In the genomic region with DNA sequence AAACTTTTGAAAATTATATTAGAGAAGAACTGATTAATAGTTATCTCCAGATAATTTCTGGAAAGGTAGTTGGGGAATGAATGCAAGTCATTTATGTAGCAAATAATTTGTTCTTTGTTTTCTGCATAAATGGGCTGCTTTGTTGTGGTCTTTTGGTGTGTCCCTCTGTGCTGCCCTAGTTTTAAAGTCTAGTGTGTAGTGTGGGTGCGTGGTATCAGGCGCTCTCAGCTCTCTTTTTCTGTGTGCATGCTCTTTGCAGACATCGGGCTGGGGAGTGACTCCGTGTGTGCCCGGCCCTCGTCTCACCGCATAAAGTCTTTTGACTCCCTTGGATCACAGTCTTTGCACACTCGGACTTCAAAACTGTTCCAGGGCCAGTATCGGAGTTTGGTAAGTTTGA, we compare ENCODE assay signal across 14 cellular contexts.
DNase-seq lines count a peak whose midpoint lies in the region; ATAC-seq and TF ChIP-seq lines count a peak whose summit lies in the region.
"Had no signal": no experiment of that assay in that cellular context is flagged by ENCODE, and none has a peak within 500 bp of the region (broad histone marks: within the 10 kb centered on the region; RNA-seq: fewer than 3 reads in every experiment).

No MANE protein-coding gene starts in this region.

- no peaks in the 10 kb centered on the region; the same call in 1 of the 2 replicates for H3K9me3 ChIP-seq in AG04450 (ENCODE audit: control insufficient read depth, insufficient read depth, low read length)
- H3K9me3 ChIP-seq in T-helper 17 cell (ENCODE audit: control insufficient read depth, low read length, poor library complexity, severe bottlenecking): no peaks in the 10 kb centered on the region
- no peaks in the 10 kb centered on the region for H3K9me3 ChIP-seq in breast epithelium
- H3K9me3 ChIP-seq: suprapubic skin had no signal

- intact Hi-C loops in breast epithelium (cut with DNase I; ENCODE audit: low total_unique reads): no loop called here

- no peaks in the 10 kb centered on the region for H3K27me3 ChIP-seq in AG04450 (ENCODE audit: control insufficient read depth, insufficient read depth, low read length)
- H3K27me3 ChIP-seq in breast epithelium: no peaks in the 10 kb centered on the region
- H3K27me3 ChIP-seq: suprapubic skin had no signal

- H3K27me3 Mint-ChIP-seq in T-helper 17 cell: no peaks in the 10 kb centered on the region
- H3K27me3 Mint-ChIP-seq: naive B cell had no signal

- peak overlapping the region; percentile 75 for H3K4me3 Mint-ChIP-seq in T-helper 17 cell
- H3K4me3 Mint-ChIP-seq: naive B cell had no signal

- H3K36me3 Mint-ChIP-seq in T-helper 17 cell (ENCODE audit: low read depth): peaks cover 3% of the 10 kb centered on the region

- POLR2A ChIA-PET in AG04450 (lab: Yijun Ruan, JAX): no interaction called here

- H3K4me1 Mint-ChIP-seq in T-helper 17 cell: peaks cover 60% of the 10 kb centered on the region

- peak; percentile 78 for ATAC-seq in T-helper 17 cell

- TF ChIP-seq CTCF in AG04450 (IDR thresholded peaks at IDR 0.05; ENCODE audit: low read depth, low read length) (no peak), foreskin fibroblast (IDR thresholded peaks at IDR 0.05; ENCODE audit: low read depth, low read length) (no peak), breast epithelium (IDR thresholded peaks at IDR 0.05) (no peak)

- DNase-seq in AG04450 (ENCODE audit: low read depth, low spot score): no peak
- DNase-seq in T-helper 17 cell: no peak
- DNase-seq in foreskin fibroblast: no peak
- DNase-seq in pons (ENCODE audit: low spot score): peak; percentile 93
- DNase-seq in NCI-H187 (lab: John Stamatoyannopoulos, UW): no peak
- no peak for DNase-seq in breast epithelium (ENCODE audit: low spot score in 2 of 2)
- no peak for DNase-seq in NAMALWA (ENCODE audit: low spot score)
- DNase-seq in retina: no peak
- DNase-seq: activated CD4-positive, CD25-positive, alpha-beta regulatory T cell; activated CD8-positive, alpha-beta memory T cell treated with anti-CD3 and anti-CD28 coated beads, Interleukin-2, amount 50 U/mL, for 48 hours; naive B cell; NCI-H446 treated with DMSO at 0.1 percent for 48 hours had no signal

- H3K27ac ChIP-seq in AG04450 (ENCODE audit: low read depth, low read length) (peak overlapping the region; percentile 42), breast epithelium (no peak overlapping the region)
- H3K27ac ChIP-seq: suprapubic skin had no signal

- peak overlapping the region; percentile 79 for H3K27ac Mint-ChIP-seq in T-helper 17 cell

- H3K36me3 ChIP-seq in breast epithelium: no peaks in the 10 kb centered on the region

- H3K4me1 ChIP-seq in breast epithelium: peaks cover 0 to 3% of the 10 kb centered on the region in 2 donors

- CTCF ChIA-PET in AG04450 (lab: Charles Lee): no interaction called here

- TF ChIP-seq POLR2A in breast epithelium (IDR thresholded peaks at IDR 0.05): no peak

- H3K4me3 ChIP-seq in AG04450 (ENCODE audit: low read depth, low read length) (no peak overlapping the region), foreskin fibroblast (ENCODE audit: low read depth in 1 of 2, low read length in 2 of 2) (peak overlapping the region; percentile 17 to 33), breast epithelium (no peak overlapping the region)
- H3K4me3 ChIP-seq: skin epidermis, suprapubic skin had no signal

Comparison
In these comparisons a context has a peak if more than half of its experiments do, and no peak if none do; other contexts are left out.
1. H3K4me3 ChIP-seq: peak in foreskin fibroblast (2 of 2); none in AG04450 (single experiment) and breast epithelium (0 of 3).